ENCODE assay signal across 23 cellular contexts in genomic region chr19:15426485-15427349, GRCh38. TPM values are rescaled to one million over a fixed set of nuclear protein-coding genes. Genes with fewer than 3 reads are reported as not detected.
A peak's percentile ranks its signal among the peaks of the same experiment; 100 is the strongest.
DNase-seq lines count a peak whose midpoint lies in the region; ATAC-seq, FAIRE-seq and TF ChIP-seq lines count a peak whose summit lies in the region.
"Had no signal": no experiment of that assay in that cellular context is flagged by ENCODE, and none has a peak within 500 bp of the region (broad histone marks: within the 10 kb centered on the region; RNA-seq: fewer than 3 reads in every experiment).

No MANE protein-coding gene starts in this region.

- no peak overlapping the region for H3K4me3 Mint-ChIP-seq in activated T-helper 1 cell treated with anti-CD3 and anti-CD28 coated beads, Interleukin-12 subunit alpha, Interleukin-12 subunit beta, Interleukin-2, Interleukin-4 antibody, amounts not matched to agents 30 ng/mL and 10 ng/mL and 1 ng/mL, durations not matched to agents 14 hours and 24 hours and 36 hours
- H3K4me3 Mint-ChIP-seq in neural crest cell = peak overlapping the region; percentile 50
- H3K4me3 Mint-ChIP-seq: activated naive CD4-positive, alpha-beta T cell treated with anti-CD3 and anti-CD28 coated beads for 36 hours; natural killer cell treated with Interleukin-12 subunit alpha and Interleukin-12 subunit beta and Interleukin-15 and Interleukin-18, amount 100 ng/mL, for 72 hours had no signal

- H3K4me1 Mint-ChIP-seq in activated T-helper 1 cell treated with anti-CD3 and anti-CD28 coated beads, Interleukin-12 subunit alpha, Interleukin-12 subunit beta, Interleukin-2, Interleukin-4 antibody, amounts not matched to agents 30 ng/mL and 10 ng/mL and 1 ng/mL, durations not matched to agents 14 hours and 24 hours and 36 hours (ENCODE audit: low read depth) = peaks cover 24% of the 10 kb centered on the region
- H3K4me1 Mint-ChIP-seq in neural crest cell = peaks cover 13% of the 10 kb centered on the region

- H3K9me3 Mint-ChIP-seq in activated T-helper 1 cell treated with anti-CD3 and anti-CD28 coated beads, Interleukin-12 subunit alpha, Interleukin-12 subunit beta, Interleukin-2, Interleukin-4 antibody, amounts not matched to agents 30 ng/mL and 10 ng/mL and 1 ng/mL, durations not matched to agents 14 hours and 24 hours and 36 hours = no peaks in the 10 kb centered on the region
- no peaks in the 10 kb centered on the region for H3K9me3 Mint-ChIP-seq in neural crest cell
- H3K9me3 Mint-ChIP-seq: natural killer cell treated with Interleukin-12 subunit alpha and Interleukin-12 subunit beta and Interleukin-15 and Interleukin-18, amount 100 ng/mL, for 72 hours had no signal

- no peaks in the 10 kb centered on the region for H3K27me3 Mint-ChIP-seq in activated T-helper 1 cell treated with anti-CD3 and anti-CD28 coated beads, Interleukin-12 subunit alpha, Interleukin-12 subunit beta, Interleukin-2, Interleukin-4 antibody, amounts not matched to agents 30 ng/mL and 10 ng/mL and 1 ng/mL, durations not matched to agents 14 hours and 24 hours and 36 hours (ENCODE audit: insufficient read depth)
- H3K27me3 Mint-ChIP-seq in neural crest cell (ENCODE audit: low read depth) = no peaks in the 10 kb centered on the region
- H3K27me3 Mint-ChIP-seq: natural killer cell treated with Interleukin-12 subunit alpha and Interleukin-12 subunit beta and Interleukin-15 and Interleukin-18, amount 100 ng/mL, for 72 hours had no signal

- intact Hi-C loops in activated T-helper 1 cell treated with anti-CD3 and anti-CD28 coated beads, Interleukin-12 subunit alpha, Interleukin-12 subunit beta, Interleukin-2, Interleukin-4 antibody, amounts not matched to agents 30 ng/mL and 10 ng/mL and 1 ng/mL, durations not matched to agents 14 hours and 24 hours and 36 hours (cut with micrococcal nuclease) = no loop called here

- TF ChIP-seq POLR2A in GM12892 (IDR thresholded peaks at IDR 0.05; ENCODE audit: low read depth, low read length) = no peak

- H3K27ac Mint-ChIP-seq in activated T-helper 1 cell treated with anti-CD3 and anti-CD28 coated beads, Interleukin-12 subunit alpha, Interleukin-12 subunit beta, Interleukin-2, Interleukin-4 antibody, amounts not matched to agents 30 ng/mL and 10 ng/mL and 1 ng/mL, durations not matched to agents 14 hours and 24 hours and 36 hours = peak overlapping the region; percentile 40
- H3K27ac Mint-ChIP-seq in neural crest cell (ENCODE audit: unreplicated experiment) = no peak overlapping the region

- ATAC-seq in HG03442 (IDR thresholded peaks at IDR 0.05; ENCODE audit: unreplicated experiment) = no peak
- no peak for ATAC-seq in HG03439 (IDR thresholded peaks at IDR 0.05; ENCODE audit: unreplicated experiment)
- ATAC-seq: heart left ventricle; left colon; natural killer cell treated with Interleukin-12 subunit alpha and Interleukin-12 subunit beta and Interleukin-15 and Interleukin-18, amount 100 ng/mL, for 72 hours; sciatic nerve; upper lobe of right lung had no signal

- peaks cover 47% of the 10 kb centered on the region for H3K36me3 Mint-ChIP-seq in activated T-helper 1 cell treated with anti-CD3 and anti-CD28 coated beads, Interleukin-12 subunit alpha, Interleukin-12 subunit beta, Interleukin-2, Interleukin-4 antibody, amounts not matched to agents 30 ng/mL and 10 ng/mL and 1 ng/mL, durations not matched to agents 14 hours and 24 hours and 36 hours (ENCODE audit: low read depth)
- H3K36me3 Mint-ChIP-seq in neural crest cell (ENCODE audit: low read depth) = peaks cover 21% of the 10 kb centered on the region

- peak; percentile 44 for DNase-seq in activated CD4-positive, alpha-beta T cell treated with anti-CD3 and anti-CD28 coated beads for 48 hours
- no peak for DNase-seq in activated CD4-positive, alpha-beta T cell treated with anti-CD3 and anti-CD28 coated beads for 4 hours
- no peak for DNase-seq in GM12892 (ENCODE audit: insufficient read length)
- DNase-seq in activated T-helper 1 cell treated with anti-CD3 and anti-CD28 coated beads, Interleukin-12 subunit alpha, Interleukin-12 subunit beta, Interleukin-2, Interleukin-4 antibody, amounts not matched to agents 30 ng/mL and 10 ng/mL and 1 ng/mL, durations not matched to agents 14 hours and 24 hours and 36 hours (ENCODE audit: low spot score) = no peak
- no peak for DNase-seq in neural crest cell (ENCODE audit: low read depth, low spot score)
- DNase-seq: activated naive CD4-positive, alpha-beta T cell treated with anti-CD3 and anti-CD28 coated beads for 36 hours; activated T-cell treated with anti-CD3 and anti-CD28 coated beads, Interleukin-2, amount 50 U/mL, for 1 hour; HCEC 1CT; left colon; MG63; NCI-H146; NCI-H2171 treated with DMSO at 0.1 percent for 48 hours; NCI-H774; upper lobe of right lung had no signal

- FAIRE-seq in GM12892 (lab: Jason Lieb, UNC) = peak; percentile 5
- FAIRE-seq: endometrium, G401.6 had no signal

- TF ChIP-seq CTCF in neural crest cell (conservative IDR thresholded peaks at IDR 0.05) = no peak

RNA-seq across cellular contexts. Expression of gene AKAP8L, which starts 7.9 kb away (rescaled TPM):
- 33.2 TPM for polyA plus RNA-seq in GM12892 (2012; ENCODE audit: missing spikeins)
- total RNA-seq in activated T-helper 1 cell treated with anti-CD3 and anti-CD28 coated beads, Interleukin-12 subunit alpha, Interleukin-12 subunit beta, Interleukin-2, Interleukin-4 antibody, amounts not matched to agents 30 ng/mL and 10 ng/mL and 1 ng/mL, durations not matched to agents 14 hours and 24 hours and 36 hours = 73.8 and 77.9 TPM in 2 replicates
- total RNA-seq in neural crest cell = 154 and 163 TPM in 2 replicates

RNA-seq across cellular contexts. Expression of gene WIZ, which starts 23.0 kb away (rescaled TPM):
- 3.3 TPM for polyA plus RNA-seq in GM12892 (2012; ENCODE audit: missing spikeins)
- 37.6 and 38.7 TPM in 2 replicates for total RNA-seq in activated T-helper 1 cell treated with anti-CD3 and anti-CD28 coated beads, Interleukin-12 subunit alpha, Interleukin-12 subunit beta, Interleukin-2, Interleukin-4 antibody, amounts not matched to agents 30 ng/mL and 10 ng/mL and 1 ng/mL, durations not matched to agents 14 hours and 24 hours and 36 hours
- total RNA-seq in neural crest cell = 77.1 and 80.2 TPM in 2 replicates

RNA-seq across cellular contexts. Expression of gene RASAL3, which starts 37.6 kb away (rescaled TPM):
- polyA plus RNA-seq in GM12892 (2012; ENCODE audit: missing spikeins) = 21.3 TPM
- total RNA-seq in activated T-helper 1 cell treated with anti-CD3 and anti-CD28 coated beads, Interleukin-12 subunit alpha, Interleukin-12 subunit beta, Interleukin-2, Interleukin-4 antibody, amounts not matched to agents 30 ng/mL and 10 ng/mL and 1 ng/mL, durations not matched to agents 14 hours and 24 hours and 36 hours = 130 and 132 TPM in 2 replicates
- total RNA-seq in neural crest cell = not detected in 2 replicates
- total RNA-seq: SJSA1 had no signal

RNA-seq across cellular contexts. Expression of gene AKAP8, which starts 47.1 kb away (rescaled TPM):
- 12.6 TPM for polyA plus RNA-seq in GM12892 (2012; ENCODE audit: missing spikeins)
- 52.7 and 57.5 TPM in 2 replicates for total RNA-seq in activated T-helper 1 cell treated with anti-CD3 and anti-CD28 coated beads, Interleukin-12 subunit alpha, Interleukin-12 subunit beta, Interleukin-2, Interleukin-4 antibody, amounts not matched to agents 30 ng/mL and 10 ng/mL and 1 ng/mL, durations not matched to agents 14 hours and 24 hours and 36 hours
- 41.3 and 43.1 TPM in 2 replicates for total RNA-seq in neural crest cell

RNA-seq across cellular contexts. Expression of gene PGLYRP2, which starts 52.6 kb away (rescaled TPM):
- polyA plus RNA-seq in GM12892 (2012; ENCODE audit: missing spikeins) = not detected
- 0.07 TPM in 1 of 2 replicates, not detected in the other for total RNA-seq in activated T-helper 1 cell treated with anti-CD3 and anti-CD28 coated beads, Interleukin-12 subunit alpha, Interleukin-12 subunit beta, Interleukin-2, Interleukin-4 antibody, amounts not matched to agents 30 ng/mL and 10 ng/mL and 1 ng/mL, durations not matched to agents 14 hours and 24 hours and 36 hours
- total RNA-seq in neural crest cell = not detected in 2 replicates
- total RNA-seq: heart left ventricle; left colon; natural killer cell treated with Interleukin-12 subunit alpha and Interleukin-12 subunit beta and Interleukin-15 and Interleukin-18, amount 100 ng/mL, for 72 hours; sciatic nerve; SJSA1; T-helper 2 cell treated with Interferon-gamma antibody and Interleukin-4, amounts not matched to agents 100 ng/mL and 5 ng/mL, for 36 hours; upper lobe of right lung had no signal
- polyA plus RNA-seq: heart left ventricle had no signal

Comparison
In these comparisons a context has a peak if more than half of its experiments do, and no peak if none do; other contexts are left out.
1. RNA of gene RASAL3, which starts 37.6 kb away (total RNA-seq): 130 to 132 TPM in activated T-helper 1 cell treated with anti-CD3 and anti-CD28 coated beads, Interleukin-12 subunit alpha, Interleukin-12 subunit beta, Interleukin-2, Interleukin-4 antibody, amounts not matched to agents 30 ng/mL and 10 ng/mL and 1 ng/mL, durations not matched to agents 14 hours and 24 hours and 36 hours; not detected in neural crest cell; every median in the first group is over 100 times any median in the second.